Comparison of ENCODE assay signal across 8 cellular contexts in the genomic region with DNA sequence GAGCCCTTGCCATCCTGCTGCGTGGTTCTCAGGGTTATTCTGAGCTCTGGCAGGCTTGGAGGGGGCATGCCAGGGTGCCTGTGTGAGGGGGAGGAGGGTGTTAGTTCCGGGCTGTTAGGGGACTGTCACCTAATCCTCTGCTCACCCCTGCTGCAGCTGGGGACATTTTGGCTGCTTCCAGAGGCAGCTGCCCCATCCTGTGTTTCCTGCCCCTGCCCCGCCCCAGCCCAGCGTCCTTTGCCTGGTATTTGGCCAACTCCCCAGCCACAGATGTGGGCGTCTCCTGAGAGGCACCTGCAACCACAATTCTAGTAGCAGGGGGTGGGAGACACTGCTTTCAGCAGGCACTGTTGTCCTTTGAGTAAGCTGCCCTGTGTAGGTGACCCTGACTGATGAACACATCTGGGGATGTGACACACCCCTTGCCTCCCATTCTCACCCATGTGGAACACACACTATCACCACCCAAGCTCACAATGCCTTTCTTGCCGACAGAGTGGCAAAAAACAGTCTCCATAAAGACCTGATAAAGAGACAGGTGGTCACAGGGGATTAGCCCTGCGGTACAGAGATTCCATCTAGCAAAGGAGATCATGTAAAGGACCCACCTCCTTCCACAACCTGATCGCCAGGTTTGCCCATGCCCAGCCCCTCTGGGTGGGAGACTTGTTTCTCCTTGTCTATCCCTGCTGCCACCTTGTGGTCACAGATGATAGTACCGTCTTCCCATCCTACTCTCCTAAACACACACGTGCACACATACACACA. TPM values are rescaled to one million over a fixed set of nuclear protein-coding genes. Genes with fewer than 3 reads are reported as not detected.
DNase-seq lines count a peak whose midpoint lies in the region; ATAC-seq and TF ChIP-seq lines count a peak whose summit lies in the region.

Gene CHRNE, minus strand, starts transcription at position 48 of the 768 bp plus-strand sequence. Its CDS starts 35 bp downstream, at position 13.

- H3K4me3 ChIP-seq in KMS-11 (IDR thresholded peaks at IDR 0.05; ENCODE audit: insufficient read depth, low read depth, low read length) (no peak within 1 kb of the TSS), RWPE2 (ENCODE audit: severe bottlenecking) (no peak within 1 kb of the TSS), thoracic aorta (no peak within 1 kb of the TSS)

- H4K20me1 ChIP-seq in KMS-11 (ENCODE audit: insufficient read depth), result no peaks in the 10 kb centered on the region

- no peak within 1 kb of the TSS for H3K27ac ChIP-seq in KMS-11
- H3K27ac ChIP-seq in RWPE2 (ENCODE audit: poor library complexity, severe bottlenecking), result peak within 1 kb of the TSS; percentile 9
- no peak within 1 kb of the TSS for H3K27ac ChIP-seq in thoracic aorta

- H3K27me3 ChIP-seq in KMS-11 (ENCODE audit: insufficient read depth, low read depth) (no peaks in the 10 kb centered on the region), RWPE2 (ENCODE audit: insufficient read depth, poor library complexity, severe bottlenecking) (no peaks in the 10 kb centered on the region), thoracic aorta (replicated peaks; ENCODE audit: insufficient read depth) (no peaks in the 10 kb centered on the region)

- H3K4me1 ChIP-seq in KMS-11 (ENCODE audit: low read depth, poor library complexity, severe bottlenecking), result peaks cover 4% of the 10 kb centered on the region
- H3K4me1 ChIP-seq in RWPE2 (ENCODE audit: insufficient read depth, poor library complexity, severe bottlenecking), result peaks cover 4% of the 10 kb centered on the region
- peaks cover 0 to 16% of the 10 kb centered on the region in 2 donors for H3K4me1 ChIP-seq in thoracic aorta (ENCODE audit: control insufficient read depth in 1 of 2, low read depth in 2 of 2)

- H3K36me3 ChIP-seq in KMS-11 (ENCODE audit: insufficient read depth), result no peaks in the 10 kb centered on the region
- H3K36me3 ChIP-seq in RWPE2 (ENCODE audit: low read depth), result 0 out of 2 replicates have a peak, but pooled peaks cover 2% of the 10 kb centered on the region
- no peaks in the 10 kb centered on the region for H3K36me3 ChIP-seq in thoracic aorta

- H3K4me2 ChIP-seq in KMS-11, result peak within 1 kb of the TSS; percentile 30; the same call in 1 of the 2 replicates

- H2AFZ ChIP-seq in KMS-11 (ENCODE audit: low read depth), result no peak within 1 kb of the TSS

- no peaks in the 10 kb centered on the region for H3K9me3 ChIP-seq in RWPE2 (ENCODE audit: severe bottlenecking)
- no peaks in the 10 kb centered on the region for H3K9me3 ChIP-seq in thoracic aorta

- DNase-seq in DMS79 treated with DMSO at 0.1 percent for 48 hours (lab: John Stamatoyannopoulos, UW) (peak; percentile 86), RWPE2 (ENCODE audit: low spot score) (peak; percentile 84), fibroblast of peridontal ligament (ENCODE audit: extremely low read depth) (peak; percentile 74), occipital lobe (lab: John Stamatoyannopoulos, UW) (peak; percentile 17), thoracic aorta (ENCODE audit: low spot score) (peak; percentile 42), cortex of kidney (lab: John Stamatoyannopoulos, UW) (no peak)
- peak; percentile 54 for DNase-seq in activated T-helper 9 cell treated with anti-CD3 and anti-CD28 coated beads, Interleukin-2, amount 50 U/mL, for 16 hours (ENCODE audit: low read depth)

- no peak within 1 kb of the TSS for H3K9ac ChIP-seq in KMS-11

- ATAC-seq in RWPE2 (ENCODE audit: low read depth) (peak; percentile 55), thoracic aorta (ENCODE audit: insufficient number of reproducible peaks, low FRiP score, low read depth) (peak; percentile 44)

- H3K79me2 ChIP-seq in KMS-11 (ENCODE audit: insufficient read depth, low read depth), result no peaks in the 10 kb centered on the region

- TF ChIP-seq CTCF in KMS-11 (conservative IDR thresholded peaks at IDR 0.05; ENCODE audit: low read depth, low read length) (peak; percentile 64), RWPE2 (IDR thresholded peaks at IDR 0.05; ENCODE audit: poor library complexity, severe bottlenecking) (peak; percentile 92), thoracic aorta (IDR thresholded peaks at IDR 0.05) (peak; percentile 72)

RNA-seq across cellular contexts. Expression of gene CHRNE, which starts in this region (rescaled TPM):
- total RNA-seq in occipital lobe, result 0.62 TPM
- 1 to 10 TPM in 1 of 2 donors, not detected in 1; 4.1 TPM for total RNA-seq in thoracic aorta

Comparison
In these comparisons a context has a peak if more than half of its experiments do, and no peak if none do; other contexts are left out.
1. Peak in DNase-seq in occipital lobe; RNA of the gene not detected or under 1 TPM.